In genomic region chr6:105786890-105787655, GRCh38 we compare ENCODE assay signal across 9 cellular contexts.
DNase-seq lines count a peak whose midpoint lies in the region; ATAC-seq and TF ChIP-seq lines count a peak whose summit lies in the region.
"Had no signal": no experiment of that assay in that cellular context is flagged by ENCODE, and none has a peak within 500 bp of the region (broad histone marks: within the 10 kb centered on the region; RNA-seq: fewer than 3 reads in every experiment).

No MANE protein-coding gene starts in this region.

- no peak overlapping the region for H3K4me3 ChIP-seq in mucosa of descending colon
- H3K4me3 ChIP-seq: SJSA1 had no signal

- H3K4me1 ChIP-seq in mucosa of descending colon (ENCODE audit: low read depth) = no peaks in the 10 kb centered on the region
- H3K4me1 ChIP-seq: SJSA1 had no signal

- intact Hi-C loops in mucosa of descending colon (cut with DNase I, micrococcal nuclease) = no loop called here

- TF ChIP-seq CTCF in mucosa of descending colon (IDR thresholded peaks at IDR 0.05) = no peak

- ATAC-seq in GM21526 (IDR thresholded peaks at IDR 0.05; ENCODE audit: low FRiP score, unreplicated experiment) = peak; percentile 58
- ATAC-seq in HG03432 (IDR thresholded peaks at IDR 0.05; ENCODE audit: unreplicated experiment) = peak; percentile 64
- ATAC-seq in mucosa of descending colon = peak; percentile 16

- DNase-seq in NCI-H748 (lab: John Stamatoyannopoulos, UW; ENCODE audit: unreplicated experiment) (peak; percentile 15), NCI-H748 treated with DMSO at 0.1 percent for 48 hours (lab: John Stamatoyannopoulos, UW) (no peak), mucosa of descending colon (no peak), NCI-H2196 treated with DMSO at 0.1 percent for 48 hours (lab: John Stamatoyannopoulos, UW; ENCODE audit: unreplicated experiment) (no peak), mesenteric fat pad (ENCODE audit: low spot score) (no peak)
- no peak for DNase-seq in effector CD4-positive, alpha-beta T cell

- no peaks in the 10 kb centered on the region for H3K9me3 ChIP-seq in mucosa of descending colon
- H3K9me3 ChIP-seq: SJSA1 had no signal

- no peaks in the 10 kb centered on the region for H3K36me3 ChIP-seq in mucosa of descending colon (ENCODE audit: low read depth)
- H3K36me3 ChIP-seq: SJSA1 had no signal
